8 cellular contexts compared by ENCODE assay signal in the genomic region with DNA sequence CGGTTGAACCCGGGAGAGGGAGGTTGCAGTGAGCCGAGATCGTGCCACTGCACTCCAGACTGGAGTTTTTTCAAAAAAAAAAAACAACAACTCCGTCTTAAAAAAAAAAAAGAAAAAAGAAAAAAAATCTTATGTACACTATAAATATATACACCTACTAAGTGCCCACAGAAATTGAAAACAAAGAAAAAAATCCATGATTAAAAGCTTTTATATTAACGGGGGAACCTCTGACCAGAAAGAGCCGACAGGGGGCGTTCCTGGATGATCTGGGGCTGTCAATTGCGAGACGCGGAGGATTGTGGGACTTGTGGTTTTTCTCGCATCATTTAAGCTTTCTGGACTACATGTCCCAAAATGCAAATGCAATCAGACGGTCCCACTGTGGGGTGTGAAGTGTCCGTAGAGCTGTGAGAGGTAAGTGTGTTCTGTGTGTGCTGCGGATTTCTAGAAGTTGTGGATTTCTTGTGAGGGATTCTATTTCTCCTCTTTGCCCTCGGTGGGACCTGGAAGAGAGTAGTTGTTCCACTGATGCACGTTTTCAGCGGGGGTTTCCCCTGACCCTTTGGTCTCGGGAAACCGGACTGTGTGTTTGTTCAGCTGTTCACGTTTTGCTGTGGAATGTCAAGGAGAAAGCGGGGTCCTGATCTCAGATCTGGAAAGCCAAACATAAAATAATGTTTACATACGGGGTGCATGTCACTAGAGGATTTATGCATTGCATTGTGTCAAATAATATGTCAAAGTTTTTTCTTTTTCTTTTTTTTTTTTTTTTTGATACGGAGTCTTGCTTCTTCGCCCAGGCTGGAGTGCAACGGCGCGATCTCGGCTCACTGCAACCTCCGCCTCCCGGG. TPM values are rescaled to one million over a fixed set of nuclear protein-coding genes. Genes with fewer than 3 reads are reported as not detected.
DNase-seq lines count a peak whose midpoint lies in the region; ATAC-seq and TF ChIP-seq lines count a peak whose summit lies in the region.

A gene with protein sequence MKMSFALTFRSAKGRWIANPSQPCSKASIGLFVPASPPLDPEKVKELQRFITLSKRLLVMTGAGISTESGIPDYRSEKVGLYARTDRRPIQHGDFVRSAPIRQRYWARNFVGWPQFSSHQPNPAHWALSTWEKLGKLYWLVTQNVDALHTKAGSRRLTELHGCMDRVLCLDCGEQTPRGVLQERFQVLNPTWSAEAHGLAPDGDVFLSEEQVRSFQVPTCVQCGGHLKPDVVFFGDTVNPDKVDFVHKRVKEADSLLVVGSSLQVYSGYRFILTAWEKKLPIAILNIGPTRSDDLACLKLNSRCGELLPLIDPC (plus strand): TSS at position 360 of the 854 bp plus-strand sequence. CDS start 1,241 bp downstream, outside the sequence.

- peak; percentile 17 to 26 for TF ChIP-seq POLR2A in uterus (IDR thresholded peaks at IDR 0.05)

- H3K27me3 ChIP-seq in psoas muscle (ENCODE audit: insufficient read depth in 3 of 3, low read length in 2 of 3) = no peaks in the 10 kb centered on the region
- no peaks in the 10 kb centered on the region for H3K27me3 ChIP-seq in uterus

- TF ChIP-seq CTCF in GM12875 (IDR thresholded peaks at IDR 0.05; ENCODE audit: borderline replicate concordance, insufficient read depth, low read depth, low read length) = peak; percentile 73
- peak; percentile 74 for TF ChIP-seq CTCF in psoas muscle (IDR thresholded peaks at IDR 0.05)
- peak; percentile 63 to 86 (median 82) for TF ChIP-seq CTCF in uterus (IDR thresholded peaks at IDR 0.05)

- H3K36me3 ChIP-seq in psoas muscle (ENCODE audit: insufficient read depth in 1 of 2, low read depth in 1 of 2) (peaks cover 0 to 11% of the 10 kb centered on the region in 2 donors), uterus (no peaks in the 10 kb centered on the region)

- H3K4me1 ChIP-seq in psoas muscle (peaks cover 5% of the 10 kb centered on the region), uterus (no peaks in the 10 kb centered on the region)

- DNase-seq in NCI-H1417 treated with DMSO at 0.1 percent for 48 hours (lab: John Stamatoyannopoulos, UW) (peak; percentile 84), SW480 (ENCODE audit: low spot score) (peak; percentile 92), amygdala (lab: John Stamatoyannopoulos, UW) (peak; percentile 25 to 97 (median 82)), left ventricle myocardium superior (peak; percentile 89), psoas muscle (peak; percentile 87 to 91), uterus (peak; percentile 83 to 93)

- H3K4me3 ChIP-seq in GM12875 (ENCODE audit: low read depth, low read length) (peak within 1 kb of the TSS; percentile 61), psoas muscle (peak within 1 kb of the TSS; percentile 86), uterus (peak within 1 kb of the TSS; percentile 48 to 78)

- 7 to 8% (median 8%) methylated on average over 30 to 31 of the region's 31 CpGs for WGBS in psoas muscle, 3 donors

- H3K9me3 ChIP-seq in psoas muscle (no peaks in the 10 kb centered on the region), uterus (no peaks in the 10 kb centered on the region)

- H3K27ac ChIP-seq in psoas muscle (peak within 1 kb of the TSS; percentile 89), uterus (peak within 1 kb of the TSS; percentile 46 to 90)

- intact Hi-C loops in left ventricle myocardium superior (cut with micrococcal nuclease) = no loop called here
- intact Hi-C loops in psoas muscle (cut with DNase I) = no loop called here
- intact Hi-C loops in uterus (cut with DNase I; ENCODE audit: low total_unique reads) = no loop called here

- ATAC-seq in HG02798 (IDR thresholded peaks at IDR 0.05; ENCODE audit: poor library complexity, unreplicated experiment) (peak; percentile 99), left ventricle myocardium superior (peak; percentile 97), psoas muscle (peak; percentile 94 to 98 (median 96))

RNA-seq across cellular contexts. Expression of the gene that starts here (rescaled TPM):
- 10.2 TPM for total RNA-seq in left ventricle myocardium superior
- total RNA-seq in psoas muscle = 1 to 10 TPM; 2.3 to 7.7 (median 4.8) TPM
- 10 to 100 TPM in 1 of 3 donors, 1 to 10 TPM in 2; 3.4 to 10.7 (median 5.4) TPM for polyA plus RNA-seq in psoas muscle
- 1 to 10 TPM in 3 of 4 donors, not detected in 1; 1.2 to 4.1 (median 1.5) TPM for total RNA-seq in uterus

Comparison
In these comparisons a context has a peak if more than half of its experiments do, and no peak if none do; other contexts are left out.
1. Peak in every context shown above with its lines: DNase-seq, ATAC-seq, H3K4me3 ChIP-seq and H3K27ac ChIP-seq.